Comparison of ENCODE assay signal across 8 cellular contexts in genomic region chr3:46979958-46980497, GRCh38. TPM values are rescaled to one million over a fixed set of nuclear protein-coding genes. Genes with fewer than 3 reads are reported as not detected.
DNase-seq lines count a peak whose midpoint lies in the region; ATAC-seq and TF ChIP-seq lines count a peak whose summit lies in the region.

No MANE protein-coding gene starts in this region.

- peak overlapping the region; percentile 81 for H3K9ac ChIP-seq in SU-DHL-6 (ENCODE audit: low read length)

- DNase-seq in foreskin fibroblast (no peak), prostate gland (ENCODE audit: low spot score) (no peak), C1 segment of cervical spinal cord (lab: John Stamatoyannopoulos, UW) (no peak), NCI-H446 (lab: John Stamatoyannopoulos, UW) (no peak)

- H3K4me1 ChIP-seq in prostate gland (replicated peaks) = peaks cover 13% of the 10 kb centered on the region

- TF ChIP-seq POLR2A in prostate gland (IDR thresholded peaks at IDR 0.05) = no peak

- H4K20me1 ChIP-seq in SU-DHL-6 (ENCODE audit: low read depth, low read length) = no peaks in the 10 kb centered on the region

- peak overlapping the region; percentile 91 for H3K4me2 ChIP-seq in SU-DHL-6 (ENCODE audit: low read depth, low read length, poor library complexity, severe bottlenecking)

- peaks cover 17% of the 10 kb centered on the region for H3K79me2 ChIP-seq in SU-DHL-6 (ENCODE audit: insufficient read depth, low read length)

- H3K36me3 ChIP-seq in SU-DHL-6 (ENCODE audit: low read length) = no peaks in the 10 kb centered on the region
- no peaks in the 10 kb centered on the region for H3K36me3 ChIP-seq in prostate gland

- ATAC-seq in HG02610 (IDR thresholded peaks at IDR 0.05; ENCODE audit: unreplicated experiment) (peak; percentile 3), GM21526 (IDR thresholded peaks at IDR 0.05; ENCODE audit: low FRiP score, unreplicated experiment) (no peak)

- peak overlapping the region; percentile 66 for H2AFZ ChIP-seq in SU-DHL-6 (ENCODE audit: low read depth, low read length, severe bottlenecking)

- H3K4me3 ChIP-seq in GM08714 (ENCODE audit: low read length) = peak overlapping the region; percentile 62
- H3K4me3 ChIP-seq in SU-DHL-6 (ENCODE audit: insufficient read depth, low read length, poor library complexity, severe bottlenecking) = peak overlapping the region; percentile 86
- peak overlapping the region; percentile 72 to 79 for H3K4me3 ChIP-seq in foreskin fibroblast (ENCODE audit: low read depth in 1 of 2, low read length in 2 of 2)
- H3K4me3 ChIP-seq in prostate gland = peak overlapping the region; percentile 50 to 56

- TF ChIP-seq CTCF in SU-DHL-6 (IDR thresholded peaks at IDR 0.05; ENCODE audit: insufficient read depth, low read length, poor library complexity, severe bottlenecking) = no peak
- TF ChIP-seq CTCF in foreskin fibroblast (IDR thresholded peaks at IDR 0.05; ENCODE audit: low read depth, low read length) = no peak
- TF ChIP-seq CTCF in prostate gland (IDR thresholded peaks at IDR 0.05) = no peak

- H3K9me3 ChIP-seq in SU-DHL-6 (ENCODE audit: insufficient read depth, low read length) (no peaks in the 10 kb centered on the region), prostate gland (no peaks in the 10 kb centered on the region)

- H3K9me2 ChIP-seq in SU-DHL-6 (replicated peaks; ENCODE audit: insufficient read depth, low read length) = no peaks in the 10 kb centered on the region

- 0% methylated on average over 14 of the region's 40 CpGs for WGBS in prostate gland

- H3F3A ChIP-seq in SU-DHL-6 (ENCODE audit: insufficient read depth) = peaks cover 3% of the 10 kb centered on the region

- H3K27ac ChIP-seq in SU-DHL-6 (ENCODE audit: low read depth, low read length) = peak overlapping the region; percentile 41
- peak overlapping the region; percentile 70 to 90 for H3K27ac ChIP-seq in prostate gland

- H3K27me3 ChIP-seq in SU-DHL-6 (ENCODE audit: low read length) = no peaks in the 10 kb centered on the region
- H3K27me3 ChIP-seq in prostate gland (replicated peaks; ENCODE audit: insufficient read depth) = no peaks in the 10 kb centered on the region

- intact Hi-C loops in prostate gland (cut with DNase I) = loop anchor here (5.0 kb wide), 2 partner anchors 48 to 182 kb away; partner anchors contain the start of gene SETD2

RNA-seq across cellular contexts. Expression of gene NBEAL2, which starts 0.6 kb away (rescaled TPM):
- total RNA-seq in prostate gland = 10 to 100 TPM; 25.8 to 53.5 TPM

RNA-seq across cellular contexts. Expression of gene CCDC12, which starts 3.5 kb away (rescaled TPM):
- 10 to 100 TPM; 34.6 to 78.7 TPM for total RNA-seq in prostate gland
